ENCODE assay signal across 21 cellular contexts in genomic region chr1:54397980-54398379, GRCh38. TPM values are rescaled to one million over a fixed set of nuclear protein-coding genes. Genes with fewer than 3 reads are reported as not detected.
A peak's percentile ranks its signal among the peaks of the same experiment; 100 is the strongest.
DNase-seq lines count a peak whose midpoint lies in the region; ATAC-seq, FAIRE-seq and TF ChIP-seq lines count a peak whose summit lies in the region.
"Had no signal": no experiment of that assay in that cellular context is flagged by ENCODE, and none has a peak within 500 bp of the region (broad histone marks: within the 10 kb centered on the region; RNA-seq: fewer than 3 reads in every experiment).

No MANE protein-coding gene starts in this region.

- intact Hi-C loops in HepG2 (cut with micrococcal nuclease; ENCODE audit: unreplicated experiment): no loop called here
- intact Hi-C loops in right lobe of liver (cut with DNase I): no loop called here
- intact Hi-C loops in psoas muscle (cut with DNase I): loop anchor here in 1 of 2 donors (5.0 kb wide), 1 partner anchor 56 kb away; no protein-coding TSS in a partner anchor

- H4K20me1 ChIP-seq in HepG2 (ENCODE audit: insufficient read depth, low read length): no peaks in the 10 kb centered on the region

- H3K27ac Mint-ChIP-seq in glutamatergic neuron (ENCODE audit: unreplicated experiment): no peak overlapping the region

- H3K36me3 Mint-ChIP-seq in glutamatergic neuron (ENCODE audit: unreplicated experiment): peaks cover 9% of the 10 kb centered on the region

- peaks cover 21 to 60% of the 10 kb centered on the region in 2 experiments for H3K36me3 ChIP-seq in HepG2 (replicated peaks in 1 of 2; ENCODE audit: control insufficient read depth in 1 of 2, insufficient read depth in 2 of 2, low read length in 2 of 2)
- peaks cover 0 to 40% (median 13%) of the 10 kb centered on the region in 4 donors for H3K36me3 ChIP-seq in right lobe of liver
- H3K36me3 ChIP-seq in psoas muscle (ENCODE audit: insufficient read depth in 1 of 2, low read depth in 1 of 2): peaks cover 0 to 42% of the 10 kb centered on the region in 2 donors

- peaks cover 73% of the 10 kb centered on the region for H3K4me1 Mint-ChIP-seq in glutamatergic neuron (ENCODE audit: low read depth, unreplicated experiment)

- TF ChIP-seq RAD21 in HepG2 (CRISPR knock-in tag; IDR thresholded peaks at IDR 0.05): no peak

- H3K27ac ChIP-seq in HepG2 (ENCODE audit: extremely low read length, insufficient read depth, low read length): no peak overlapping the region
- H3K27ac ChIP-seq in right lobe of liver: no peak overlapping the region
- H3K27ac ChIP-seq in psoas muscle: peak overlapping the region; percentile 71

- H3K4me3 Mint-ChIP-seq in glutamatergic neuron (ENCODE audit: unreplicated experiment): peak overlapping the region; percentile 98

- 100% methylated on average over 3 of the region's 3 CpGs for WGBS in HepG2 (ENCODE audit: low lambda C conversion rate)
- 43% methylated on average over 3 of the region's 3 CpGs for WGBS in right lobe of liver (ENCODE audit: insufficient coverage, low coverage, low lambda C conversion rate, missing lambda C conversion rate)
- 55 to 82% (median 59%) methylated on average over 3 of the region's 3 CpGs for WGBS in psoas muscle, 3 donors

- POLR2A ChIA-PET in HepG2 (lab: Yijun Ruan, JAX): no interaction called here

- CTCF ChIA-PET in HepG2 (lab: Yijun Ruan, JAX; ENCODE audit: low intra/inter-chr PET ratio, low total read pairs): no interaction called here

- peaks cover 3% of the 10 kb centered on the region for H3K27me3 Mint-ChIP-seq in glutamatergic neuron (ENCODE audit: unreplicated experiment)
- H3K27me3 Mint-ChIP-seq: CD4-positive, alpha-beta memory T cell had no signal

- no TSS peak for BruUV-seq in HepG2 (replicated peaks; lab: Mats Ljungman, UMichigan)

- H3K4me1 ChIP-seq in HepG2 (ENCODE audit: insufficient read depth, low read length) (peaks cover 18% of the 10 kb centered on the region), right lobe of liver (peaks cover 0 to 24% (median 12%) of the 10 kb centered on the region in 4 donors), psoas muscle (peaks cover 86% of the 10 kb centered on the region)

- H3K9me3 ChIP-seq in HepG2 (ENCODE audit: low read length) (no peaks in the 10 kb centered on the region), right lobe of liver (no peaks in the 10 kb centered on the region), psoas muscle (no peaks in the 10 kb centered on the region)

- no peak for TF ChIP-seq EP300 in HepG2 (IDR thresholded peaks at IDR 0.05; ENCODE audit: low read depth in 2 of 2, low read length in 2 of 2)
- no peak for TF ChIP-seq EP300 in HepG2 (CRISPR knock-in tag; IDR thresholded peaks at IDR 0.05; ENCODE audit: borderline replicate concordance)

- H3K4me3 ChIP-seq in HepG2 (replicated peaks in 1 of 3; ENCODE audit: insufficient read depth in 1 of 3, low read depth in 2 of 3, low read length in 3 of 3) (no peak overlapping the region), right lobe of liver (no peak overlapping the region), psoas muscle (no peak overlapping the region)

- in situ Hi-C loops in HepG2 (cut with HindIII; ENCODE audit: extremely low pct_ligation_motif_present, low pct_unique_long_range_greater_than_20kb): no loop called here

- no peak for DNase-seq in HepG2 (ENCODE audit: low spot score)
- no peak for DNase-seq in right lobe of liver
- DNase-seq in glutamatergic neuron: no peak
- DNase-seq in psoas muscle: no peak
- no peak for DNase-seq in NCI-H146 (lab: John Stamatoyannopoulos, UW)
- no peak for DNase-seq in SW480 (ENCODE audit: low spot score)
- no peak for DNase-seq in MV-4-11 (lab: John Stamatoyannopoulos, UW)
- DNase-seq: C1 segment of cervical spinal cord; CD4-positive, alpha-beta memory T cell; COR-L47; Kasumi-1; NCI-H1105; NCI-H1436 treated with DMSO at 0.1 percent for 48 hours; NCI-H1930; NCI-H2107; NCI-H524 treated with DMSO at 0.1 percent for 48 hours; NCI-H774; PC-3; SHP77 had no signal

- no peak overlapping the region for H3K4me2 ChIP-seq in HepG2 (ENCODE audit: low read depth, low read length)

- no peaks in the 10 kb centered on the region for H3K27me3 ChIP-seq in HepG2 (ENCODE audit: control insufficient read depth in 1 of 2, insufficient read depth in 2 of 2, low read length in 2 of 2)
- H3K27me3 ChIP-seq in right lobe of liver: no peaks in the 10 kb centered on the region
- H3K27me3 ChIP-seq in psoas muscle (ENCODE audit: insufficient read depth in 3 of 3, low read length in 2 of 3): no peaks in the 10 kb centered on the region

- TF ChIP-seq POLR2A in HepG2 (IDR thresholded peaks at IDR 0.05; ENCODE audit: insufficient read depth in 1 of 2, low read depth in 2 of 2, low read length in 2 of 2): no peak
- TF ChIP-seq POLR2A in right lobe of liver (IDR thresholded peaks at IDR 0.05): no peak

- no peak for FAIRE-seq in HepG2 (lab: Jason Lieb, UNC)
- FAIRE-seq: G401.6, H54 had no signal

- peaks cover 5% of the 10 kb centered on the region for H3K79me2 ChIP-seq in HepG2 (ENCODE audit: insufficient read depth, low read length)

- no peak overlapping the region for H3K9ac ChIP-seq in HepG2 (ENCODE audit: insufficient read depth, low read depth, low read length)

- TF ChIP-seq CTCF in HepG2 (CRISPR knock-in tag; IDR thresholded peaks at IDR 0.05): no peak
- no peak for TF ChIP-seq CTCF in right lobe of liver (IDR thresholded peaks at IDR 0.05)
- TF ChIP-seq CTCF in glutamatergic neuron (IDR thresholded peaks at IDR 0.05; ENCODE audit: partially characterized antibody, unreplicated experiment): no peak
- no peak for TF ChIP-seq CTCF in psoas muscle (IDR thresholded peaks at IDR 0.05)

- ATAC-seq in HepG2 (no peak), right lobe of liver (no peak), psoas muscle (no peak)
- ATAC-seq: PC-3 had no signal

- peaks cover 4% of the 10 kb centered on the region for H3K9me3 Mint-ChIP-seq in glutamatergic neuron (ENCODE audit: unreplicated experiment)
- H3K9me3 Mint-ChIP-seq: CD4-positive, alpha-beta memory T cell had no signal

- H2AFZ ChIP-seq in HepG2 (ENCODE audit: low read length): no peak overlapping the region

TF ChIP-seq in HepG2, 621 proteins besides CTCF, POLR2A, EP300 and RAD21:
- TF ChIP-seq ZNF629 (CRISPR knock-in tag; conservative IDR thresholded peaks at IDR 0.05): peak; percentile 59
- TF ChIP-seq PITX1 (CRISPR knock-in tag; IDR thresholded peaks at IDR 0.05): no peak
- no peak for TF ChIP-seq PHF20 (CRISPR knock-in tag; IDR thresholded peaks at IDR 0.05)
TF ChIP-seq in HepG2: peak in this region for 1.

RNA-seq across cellular contexts. Expression of gene SSBP3, which starts 8.2 kb away (rescaled TPM):
- total RNA-seq in HepG2 (2016; rRNA removed; fragmentation: Illumina TruSeq; extraction: Trizol): 7.5 and 8.5 TPM in 2 replicates
- total RNA-seq in HepG2 (2016; cell fraction: cytosol; rRNA removed; fragmentation: Illumina TruSeq; extraction: Trizol; ENCODE audit: low read depth): 2.4 and 2.6 TPM in 2 replicates
- total RNA-seq in HepG2 (2016; cell fraction: insoluble cytoplasmic fraction; rRNA removed; fragmentation: Illumina TruSeq; extraction: Trizol): 5.0 and 9.0 TPM in 2 replicates
- total RNA-seq in HepG2 (2016; cell fraction: membrane; rRNA removed; fragmentation: Illumina TruSeq; extraction: Trizol): 6.8 and 7.0 TPM in 2 replicates
- total RNA-seq in HepG2 (2016; cell fraction: nucleus; rRNA removed; fragmentation: Illumina TruSeq; extraction: Trizol): 5.3 and 6.3 TPM in 2 replicates
- 17.6 and 19.0 TPM in 2 replicates for polyA plus RNA-seq in HepG2 (2011; rRNA removed)
- polyA plus RNA-seq in HepG2 (2011; cell fraction: cytosol; rRNA removed): 9.4 and 10.6 TPM in 2 replicates
- 24.9 and 30.2 TPM in 2 replicates for polyA plus RNA-seq in HepG2 (2011; cell fraction: nucleus; rRNA removed)
- polyA plus RNA-seq in HepG2 (2012): 22.3 and 30.4 TPM in 2 replicates
- polyA plus RNA-seq in HepG2 (2016; cell fraction: cytosol; fragmentation: Illumina TruSeq; extraction: Trizol; ENCODE audit: low read depth): 6.1 and 8.0 TPM in 2 replicates
- 20.5 and 26.0 TPM in 2 replicates for polyA plus RNA-seq in HepG2 (2016; cell fraction: insoluble cytoplasmic fraction; fragmentation: Illumina TruSeq; extraction: Trizol; ENCODE audit: low read depth)
- polyA plus RNA-seq in HepG2 (2016; cell fraction: membrane; fragmentation: Illumina TruSeq; extraction: Trizol; ENCODE audit: low read depth): 15.7 and 18.4 TPM in 2 replicates
- 25.5 and 27.3 TPM in 2 replicates for polyA plus RNA-seq in HepG2 (2016; cell fraction: nucleus; fragmentation: Illumina TruSeq; extraction: Trizol; ENCODE audit: insufficient read depth, low read depth)
- 10.9 and 15.9 TPM in 2 replicates for polyA minus RNA-seq in HepG2 (2011; rRNA and poly(A)+ RNA removed; ENCODE audit: low replicate concordance)
- 6.2 and 9.2 TPM in 2 replicates for polyA minus RNA-seq in HepG2 (2011; cell fraction: cytosol; rRNA and poly(A)+ RNA removed)
- 6.8 and 9.6 TPM in 2 replicates for polyA minus RNA-seq in HepG2 (2011; cell fraction: nucleus; rRNA and poly(A)+ RNA removed)
- total RNA-seq in right lobe of liver: 10 to 100 TPM; 19.4 to 34.1 (median 24.4) TPM
- total RNA-seq in glutamatergic neuron (ENCODE audit: unreplicated experiment): 608 TPM
- total RNA-seq in psoas muscle: 10 to 100 TPM; 13.8 to 24.2 (median 22.0) TPM
- 10 to 100 TPM in 2 of 3 donors, 1 to 10 TPM in 1; 7.9 to 22.6 (median 12.5) TPM for polyA plus RNA-seq in psoas muscle

Comparison
In these comparisons a context has a peak if more than half of its experiments do, and no peak if none do; other contexts are left out.
1. RNA of gene SSBP3, which starts 8.2 kb away (total RNA-seq): 608 TPM in glutamatergic neuron (single experiment); 19.4 to 34.1 TPM in right lobe of liver, 13.8 to 24.2 TPM in psoas muscle and 2.4 to 9.0 TPM in HepG2; every median in the first group is over 10 times any median in the second.